ENCODE assay signal across 14 cellular contexts in the genomic region with DNA sequence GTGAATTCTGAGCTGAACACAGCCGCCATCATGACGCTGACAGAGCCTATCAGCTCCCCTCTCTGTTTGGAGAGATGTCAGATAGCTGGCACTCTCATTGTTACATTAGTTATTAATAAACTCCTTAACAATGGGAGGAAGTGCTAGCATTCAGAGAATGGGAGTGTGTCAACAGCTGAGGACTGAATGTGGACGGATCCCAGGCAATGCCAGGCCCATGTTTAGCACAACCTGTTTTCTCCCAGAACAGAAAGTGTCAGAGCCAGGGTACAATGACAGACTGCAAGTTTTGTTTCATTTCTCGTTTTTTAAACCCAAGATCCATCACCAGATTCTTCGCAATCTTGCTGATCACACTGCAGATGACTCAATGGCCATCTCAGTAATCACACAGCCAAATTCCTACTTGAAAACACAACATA.
A peak's percentile ranks its signal among the peaks of the same experiment; 100 is the strongest.
DNase-seq lines count a peak whose midpoint lies in the region; ATAC-seq and TF ChIP-seq lines count a peak whose summit lies in the region.
"Had no signal": no experiment of that assay in that cellular context is flagged by ENCODE, and none has a peak within 500 bp of the region (broad histone marks: within the 10 kb centered on the region; RNA-seq: fewer than 3 reads in every experiment).

No MANE protein-coding gene starts in this region.

- no peaks in the 10 kb centered on the region for H3K27me3 ChIP-seq in heart right ventricle
- H3K27me3 ChIP-seq: BLaER1 treated with 17β-estradiol and CSF1 and Interleukin-3, amounts not matched to agents 10 nM and 100 nM had no signal

- peak overlapping the region in 4 of 5 experiments; percentile 75 to 95 (median 90) for H3K27ac Mint-ChIP-seq in brain
- H3K27ac Mint-ChIP-seq: immature natural killer cell; stimulated activated effector memory CD8-positive, alpha-beta T cell treated with anti-CD3 and anti-CD28 coated beads, Interleukin-12 subunit alpha, Interleukin-12 subunit beta, amount 100 ng/mL, for 72 hours had no signal

- in situ Hi-C loops in ACHN (cut with HindIII; ENCODE audit: low pct_ligation_motif_present, low pct_unique_long_range_greater_than_20kb, low sequenced_read_pairs): no loop called here

- intact Hi-C loops in heart right ventricle (cut with DNase I): loop anchor here in 1 of 10 donors (1.0 kb wide), 1 partner anchor 19 kb away; no protein-coding TSS in a partner anchor
- intact Hi-C loops in sciatic nerve (cut with DNase I): no loop called here

- peaks cover 58% of the 10 kb centered on the region for H3K36me3 Mint-ChIP-seq in brain
- H3K36me3 Mint-ChIP-seq: immature natural killer cell; stimulated activated effector memory CD8-positive, alpha-beta T cell treated with anti-CD3 and anti-CD28 coated beads, Interleukin-12 subunit alpha, Interleukin-12 subunit beta, amount 100 ng/mL, for 72 hours had no signal

- H3K9me3 Mint-ChIP-seq in brain: no peaks in the 10 kb centered on the region
- H3K9me3 Mint-ChIP-seq: immature natural killer cell; stimulated activated effector memory CD8-positive, alpha-beta T cell treated with anti-CD3 and anti-CD28 coated beads, Interleukin-12 subunit alpha, Interleukin-12 subunit beta, amount 100 ng/mL, for 72 hours had no signal

- H3K4me3 ChIP-seq in heart right ventricle: no peak overlapping the region
- H3K4me3 ChIP-seq: BLaER1 treated with 17β-estradiol and CSF1 and Interleukin-3, amounts not matched to agents 10 nM and 100 nM had no signal

- H3K36me3 ChIP-seq in heart right ventricle: peaks cover 0 to 55% (median 8%) of the 10 kb centered on the region in 9 donors

- H3K4me1 ChIP-seq in heart right ventricle: peaks cover 8 to 70% (median 51%) of the 10 kb centered on the region in 9 donors

- TF ChIP-seq CTCF in brain (conservative IDR thresholded peaks at IDR 0.05): no peak
- TF ChIP-seq CTCF in heart right ventricle (IDR thresholded peaks at IDR 0.05): no peak

- no peaks in the 10 kb centered on the region for H3K27me3 Mint-ChIP-seq in brain

- WGBS in heart right ventricle, 2 donors: 21 to 44% methylated on average over 5 of the region's 5 CpGs

- peaks cover 50% of the 10 kb centered on the region for H3K4me1 Mint-ChIP-seq in brain
- H3K4me1 Mint-ChIP-seq: immature natural killer cell; stimulated activated effector memory CD8-positive, alpha-beta T cell treated with anti-CD3 and anti-CD28 coated beads, Interleukin-12 subunit alpha, Interleukin-12 subunit beta, amount 100 ng/mL, for 72 hours had no signal

- H3K4me3 Mint-ChIP-seq in brain: no peak overlapping the region
- H3K4me3 Mint-ChIP-seq: immature natural killer cell; stimulated activated effector memory CD8-positive, alpha-beta T cell treated with anti-CD3 and anti-CD28 coated beads, Interleukin-12 subunit alpha, Interleukin-12 subunit beta, amount 100 ng/mL, for 72 hours had no signal

- peak overlapping the region; percentile 64 to 95 (median 88) for H3K27ac ChIP-seq in heart right ventricle

- no peaks in the 10 kb centered on the region for H3K9me3 ChIP-seq in heart right ventricle
- H3K9me3 ChIP-seq: BLaER1 treated with 17β-estradiol and CSF1 and Interleukin-3, amounts not matched to agents 10 nM and 100 nM had no signal

- ATAC-seq in heart right ventricle: peak; percentile 61 to 93 (median 84)
- peak; percentile 8 for ATAC-seq in sciatic nerve
- ATAC-seq: stimulated activated effector memory CD8-positive, alpha-beta T cell treated with anti-CD3 and anti-CD28 coated beads, Interleukin-12 subunit alpha, Interleukin-12 subunit beta, amount 100 ng/mL, for 72 hours had no signal

- DNase-seq in EH (ENCODE audit: low read depth) (peak; percentile 35), heart right ventricle (peak in 1 of 2 donors; percentile 63), sciatic nerve (ENCODE audit: low spot score) (no peak), kidney tubule cell (ENCODE audit: low spot score) (no peak), HUDEP-2 (lab: John Stamatoyannopoulos, UW; ENCODE audit: unreplicated experiment in 76 of 76) (no peak), NCI-H774 (lab: John Stamatoyannopoulos, UW) (no peak), ACHN (no peak)
- DNase-seq: activated T-cell treated with anti-CD3 and anti-CD28 coated beads, Interleukin-2, amount 50 U/mL, for 48 hours; immature natural killer cell; NCI-H82; T-helper 9 cell had no signal
